ENCODE assay signal across 11 cellular contexts in genomic region chr9:93060746-93061259, GRCh38. TPM values are rescaled to one million over a fixed set of nuclear protein-coding genes. Genes with fewer than 3 reads are reported as not detected.
DNase-seq lines count a peak whose midpoint lies in the region; ATAC-seq, FAIRE-seq and TF ChIP-seq lines count a peak whose summit lies in the region.
"Had no signal": no experiment of that assay in that cellular context is flagged by ENCODE, and none has a peak within 500 bp of the region (broad histone marks: within the 10 kb centered on the region; RNA-seq: fewer than 3 reads in every experiment).

No MANE protein-coding gene starts in this region.

- no peak for TF ChIP-seq CTCF in left lung (IDR thresholded peaks at IDR 0.05)

- DNase-seq in AG08395 (ENCODE audit: low spot score) (peak; percentile 74), GM12892 (ENCODE audit: insufficient read length) (no peak), left lung (peak in 1 of 2 donors; percentile 66), posterior vena cava (ENCODE audit: low spot score) (no peak), iPS-NIHi11 (ENCODE audit: low spot score) (no peak)
- DNase-seq in activated CD4-positive, alpha-beta memory T cell treated with anti-CD3 and anti-CD28 coated beads for 36 hours: peak; percentile 44
- DNase-seq: Calu3, NCI-H446 had no signal

- H3K4me3 ChIP-seq in left lung: no peak overlapping the region

- H3K27me3 ChIP-seq in left lung: no peaks in the 10 kb centered on the region

- H3K9me3 Mint-ChIP-seq in activated CD4-positive, alpha-beta memory T cell treated with anti-CD3 and anti-CD28 coated beads for 36 hours: no peaks in the 10 kb centered on the region

- peak overlapping the region; percentile 99 for H3K27ac Mint-ChIP-seq in activated CD4-positive, alpha-beta memory T cell treated with anti-CD3 and anti-CD28 coated beads for 36 hours

- H3K36me3 Mint-ChIP-seq in activated CD4-positive, alpha-beta memory T cell treated with anti-CD3 and anti-CD28 coated beads for 36 hours: peaks cover 22% of the 10 kb centered on the region

- no peaks in the 10 kb centered on the region for H3K9me3 ChIP-seq in left lung

- peaks cover 6 to 62% of the 10 kb centered on the region in 2 donors for H3K4me1 ChIP-seq in left lung

- H3K4me3 Mint-ChIP-seq in activated CD4-positive, alpha-beta memory T cell treated with anti-CD3 and anti-CD28 coated beads for 36 hours: peak overlapping the region; percentile 90

- H3K27me3 Mint-ChIP-seq in activated CD4-positive, alpha-beta memory T cell treated with anti-CD3 and anti-CD28 coated beads for 36 hours: no peaks in the 10 kb centered on the region

- FAIRE-seq in GM12892 (lab: Jason Lieb, UNC): peak; percentile 67

- intact Hi-C loops in activated CD4-positive, alpha-beta memory T cell treated with anti-CD3 and anti-CD28 coated beads for 36 hours (cut with micrococcal nuclease): loop anchor here (2.0 kb wide), 2 partner anchors 74 to 96 kb away; partner anchors contain the start of gene NINJ1
- intact Hi-C loops in left lung (cut with DNase I): no loop called here
- intact Hi-C loops in posterior vena cava (cut with DNase I): no loop called here

- H3K4me1 Mint-ChIP-seq in activated CD4-positive, alpha-beta memory T cell treated with anti-CD3 and anti-CD28 coated beads for 36 hours (ENCODE audit: low read depth): peaks cover 64% of the 10 kb centered on the region

- POLR2A ChIA-PET in activated CD4-positive, alpha-beta memory T cell treated with anti-CD3 and anti-CD28 coated beads for 36 hours (lab: Charles Lee): interaction anchor here (0.6 to 1.5 kb wide), 3 partner anchors 23 to 120 kb away, joined by 3 to 4 read pairs (median 3); no protein-coding TSS in a partner anchor

- H3K36me3 ChIP-seq in left lung: no peaks in the 10 kb centered on the region

- no peak overlapping the region for H3K27ac ChIP-seq in left lung

- ATAC-seq in left lung (peak; percentile 17), GM21360 (IDR thresholded peaks at IDR 0.05; ENCODE audit: unreplicated experiment) (no peak), HG02973 (IDR thresholded peaks at IDR 0.05; ENCODE audit: unreplicated experiment) (no peak)
- ATAC-seq: sciatic nerve had no signal

- CTCF ChIA-PET in activated CD4-positive, alpha-beta memory T cell treated with anti-CD3 and anti-CD28 coated beads for 36 hours (lab: Charles Lee): interaction anchor here (1.0 to 2.8 kb wide), 4 partner anchors 57 to 104 kb away, joined by 6 to 17 read pairs (median 6); partner anchors contain the start of gene NINJ1

- no peak for TF ChIP-seq POLR2A in GM12892 (IDR thresholded peaks at IDR 0.05; ENCODE audit: low read depth, low read length)

RNA-seq across cellular contexts. Expression of gene SUSD3, which starts 2.3 kb away (rescaled TPM):
- 17.7 TPM for polyA plus RNA-seq in GM12892 (2012; ENCODE audit: missing spikeins)
- 10 to 100 TPM; 67.0 to 72.8 TPM for total RNA-seq in activated CD4-positive, alpha-beta memory T cell treated with anti-CD3 and anti-CD28 coated beads for 36 hours
- 1 to 10 TPM; 2.6 to 4.8 TPM for total RNA-seq in left lung
- total RNA-seq in posterior vena cava: 1 to 10 TPM; 1.4 to 5.2 TPM

RNA-seq across cellular contexts. Expression of gene CARD19, which starts 35.2 kb away (rescaled TPM):
- polyA plus RNA-seq in GM12892 (2012; ENCODE audit: missing spikeins): 5.3 TPM
- total RNA-seq in activated CD4-positive, alpha-beta memory T cell treated with anti-CD3 and anti-CD28 coated beads for 36 hours: 10 to 100 TPM; 77.9 to 80.0 TPM
- total RNA-seq in left lung (10 to 100 TPM; 27.7 to 43.0 TPM), posterior vena cava (10 to 100 TPM; 40.8 to 43.0 TPM)

Comparison
In these comparisons a context has a peak if more than half of its experiments do, and no peak if none do; other contexts are left out.
1. DNase-seq: peak in AG08395 (single experiment) and activated CD4-positive, alpha-beta memory T cell treated with anti-CD3 and anti-CD28 coated beads for 36 hours (single experiment); none in GM12892 (single experiment), posterior vena cava (single experiment) and iPS-NIHi11 (single experiment).
2. RNA of gene SUSD3, which starts 2.3 kb away (total RNA-seq): 67.0 to 72.8 TPM in activated CD4-positive, alpha-beta memory T cell treated with anti-CD3 and anti-CD28 coated beads for 36 hours; 1.4 to 5.2 TPM in posterior vena cava and 2.6 to 4.8 TPM in left lung; every median in the first group is over 10 times any median in the second.